In genomic region chr10:28300027-28300426, GRCh38 we compare ENCODE assay signal across 12 cellular contexts. TPM values are rescaled to one million over a fixed set of nuclear protein-coding genes. Genes with fewer than 3 reads are reported as not detected.
DNase-seq lines count a peak whose midpoint lies in the region; ATAC-seq and TF ChIP-seq lines count a peak whose summit lies in the region.
"Had no signal": no experiment of that assay in that cellular context is flagged by ENCODE, and none has a peak within 500 bp of the region (broad histone marks: within the 10 kb centered on the region; RNA-seq: fewer than 3 reads in every experiment).

No MANE protein-coding gene starts in this region.

- DNase-seq in activated naive CD8-positive, alpha-beta T cell treated with anti-CD3 and anti-CD28 coated beads, Interleukin-2, amount 50 U/mL, for 24 hours: no peak
- peak; percentile 23 to 24 for DNase-seq in Kasumi-1 (lab: John Stamatoyannopoulos, UW)
- no peak for DNase-seq in astrocyte of the spinal cord (ENCODE audit: low read depth, low spot score)
- peak; percentile 45 for DNase-seq in osteoblast (ENCODE audit: insufficient read length, low spot score, missing footprints)
- DNase-seq in superior temporal gyrus (ENCODE audit: extremely low spot score): no peak
- DNase-seq: AML-193, aorta, GDM1 had no signal

- H4K20me1 ChIP-seq in osteoblast (ENCODE audit: insufficient read depth, low read length): no peaks in the 10 kb centered on the region

- H3K4me2 ChIP-seq in osteoblast (ENCODE audit: insufficient read depth, low read length): no peak overlapping the region

- peaks cover 31% of the 10 kb centered on the region for H3K27me3 ChIP-seq in osteoblast (ENCODE audit: insufficient read depth, low read length)
- H3K27me3 ChIP-seq: ovary had no signal

- H3K36me3 Mint-ChIP-seq in activated naive CD8-positive, alpha-beta T cell: no peaks in the 10 kb centered on the region
- no peaks in the 10 kb centered on the region for H3K36me3 Mint-ChIP-seq in activated naive CD8-positive, alpha-beta T cell treated with anti-CD3 and anti-CD28 coated beads, Interleukin-2, amount 50 U/mL, for 24 hours (ENCODE audit: low read depth)

- no peaks in the 10 kb centered on the region for H3K9me3 Mint-ChIP-seq in activated naive CD8-positive, alpha-beta T cell (ENCODE audit: low read depth)
- H3K9me3 Mint-ChIP-seq in activated naive CD8-positive, alpha-beta T cell treated with anti-CD3 and anti-CD28 coated beads, Interleukin-2, amount 50 U/mL, for 24 hours: no peaks in the 10 kb centered on the region

- H3K36me3 ChIP-seq in osteoblast (ENCODE audit: insufficient read depth, low read length): no peaks in the 10 kb centered on the region
- H3K36me3 ChIP-seq: ovary had no signal

- in situ Hi-C loops in astrocyte of the spinal cord (cut with HindIII; ENCODE audit: low sequenced_read_pairs): no loop called here

- H3K4me3 ChIP-seq in astrocyte of the spinal cord (ENCODE audit: low read depth, low read length) (no peak overlapping the region), osteoblast (ENCODE audit: insufficient read depth, low read length) (no peak overlapping the region)
- H3K4me3 ChIP-seq: ovary had no signal

- H3K9me3 ChIP-seq in osteoblast (ENCODE audit: low read depth, low read length): no peaks in the 10 kb centered on the region
- H3K9me3 ChIP-seq: ovary had no signal

- H3K4me1 Mint-ChIP-seq in activated naive CD8-positive, alpha-beta T cell (ENCODE audit: low read depth): peaks cover 80% of the 10 kb centered on the region
- H3K4me1 Mint-ChIP-seq in activated naive CD8-positive, alpha-beta T cell treated with anti-CD3 and anti-CD28 coated beads, Interleukin-2, amount 50 U/mL, for 24 hours: peaks cover 69% of the 10 kb centered on the region

- H3K27ac ChIP-seq in osteoblast (ENCODE audit: low read depth, low read length): no peak overlapping the region
- H3K27ac ChIP-seq: ovary had no signal

- peaks cover 13% of the 10 kb centered on the region for H3K4me1 ChIP-seq in osteoblast (ENCODE audit: insufficient read depth, low read length)

- TF ChIP-seq CTCF in astrocyte of the spinal cord (IDR thresholded peaks at IDR 0.05; ENCODE audit: low read depth, low read length) (peak; percentile 30), osteoblast (IDR thresholded peaks at IDR 0.05; ENCODE audit: extremely low read depth, low read depth, low read length) (peak; percentile 10)

- H3K27me3 Mint-ChIP-seq in activated naive CD8-positive, alpha-beta T cell: no peaks in the 10 kb centered on the region
- H3K27me3 Mint-ChIP-seq in activated naive CD8-positive, alpha-beta T cell treated with anti-CD3 and anti-CD28 coated beads, Interleukin-2, amount 50 U/mL, for 24 hours: peaks cover 5% of the 10 kb centered on the region

- peak overlapping the region; percentile 64 for H3K27ac Mint-ChIP-seq in activated naive CD8-positive, alpha-beta T cell
- H3K27ac Mint-ChIP-seq in activated naive CD8-positive, alpha-beta T cell treated with anti-CD3 and anti-CD28 coated beads, Interleukin-2, amount 50 U/mL, for 24 hours: no peak overlapping the region

- H2AFZ ChIP-seq in osteoblast (ENCODE audit: low read length): no peak overlapping the region

- no peaks in the 10 kb centered on the region for H3K79me2 ChIP-seq in osteoblast (ENCODE audit: insufficient read depth, low read length)

- ATAC-seq in activated naive CD8-positive, alpha-beta T cell treated with anti-CD3 and anti-CD28 coated beads, Interleukin-2, amount 50 U/mL, for 24 hours: no peak
- no peak for ATAC-seq in GM19328 (IDR thresholded peaks at IDR 0.05; ENCODE audit: unreplicated experiment)
- ATAC-seq in GM21619 (IDR thresholded peaks at IDR 0.05; ENCODE audit: unreplicated experiment): no peak

- H3K4me3 Mint-ChIP-seq in activated naive CD8-positive, alpha-beta T cell: peak overlapping the region; percentile 8
- H3K4me3 Mint-ChIP-seq in activated naive CD8-positive, alpha-beta T cell treated with anti-CD3 and anti-CD28 coated beads, Interleukin-2, amount 50 U/mL, for 24 hours: no peak overlapping the region

RNA-seq across cellular contexts. Expression of gene MPP7, which starts 2.8 kb away (rescaled TPM):
- total RNA-seq in osteoblast: 1.5 and 2.2 TPM in 2 replicates

Comparison
In these comparisons a context has a peak if more than half of its experiments do, and no peak if none do; other contexts are left out.
1. DNase-seq: peak in Kasumi-1 (2 of 2) and osteoblast (single experiment); none in activated naive CD8-positive, alpha-beta T cell treated with anti-CD3 and anti-CD28 coated beads, Interleukin-2, amount 50 U/mL, for 24 hours (single experiment), astrocyte of the spinal cord (single experiment) and superior temporal gyrus (single experiment).